ENCODE assay signal across 8 cellular contexts in the genomic region with DNA sequence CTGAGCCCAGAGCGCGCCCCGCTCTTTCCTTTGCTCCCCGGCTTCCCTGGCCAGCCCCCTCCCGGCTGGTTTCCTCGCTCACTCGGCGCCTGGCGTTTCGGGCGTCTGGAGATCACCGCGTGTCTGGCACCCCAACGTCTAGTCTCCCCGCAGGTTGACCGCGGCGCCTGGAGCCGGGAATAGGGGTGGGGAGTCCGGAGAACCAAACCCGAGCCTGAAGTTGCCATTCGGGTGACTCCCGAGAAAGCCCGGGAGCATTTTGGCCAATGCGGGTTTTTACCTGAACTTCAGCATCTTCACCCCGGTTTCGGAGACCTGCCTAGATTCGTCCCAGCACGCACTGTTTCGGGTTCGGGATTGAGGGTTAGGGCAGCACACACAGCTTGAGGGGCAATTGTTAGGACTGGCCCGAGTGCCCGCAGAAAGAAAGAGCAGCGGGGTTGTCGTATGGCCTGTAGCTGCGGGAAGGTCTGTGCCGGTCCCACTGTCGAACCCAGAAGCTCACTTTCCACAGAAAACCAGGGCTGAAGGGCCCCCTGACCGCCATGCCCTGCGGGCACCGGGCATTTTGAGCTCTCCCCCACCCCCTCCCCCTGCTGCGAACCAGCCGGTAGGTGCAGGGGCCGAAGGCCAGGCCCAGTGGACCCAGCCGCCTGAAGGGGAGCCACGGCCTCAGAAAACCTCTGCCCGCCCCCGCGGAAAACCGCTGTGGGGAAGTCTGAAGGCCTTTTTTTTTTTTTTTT. TPM values are rescaled to one million over a fixed set of nuclear protein-coding genes. Genes with fewer than 3 reads are reported as not detected.
DNase-seq lines count a peak whose midpoint lies in the region; ATAC-seq and TF ChIP-seq lines count a peak whose summit lies in the region.

No MANE protein-coding gene starts in this region.

- POLR2A ChIA-PET in BJ (lab: Charles Lee), result no interaction called here

- peak overlapping the region; percentile 89 for H3K4me3 Mint-ChIP-seq in central memory CD8-positive, alpha-beta T cell
- peak overlapping the region; percentile 98 for H3K4me3 Mint-ChIP-seq in nephron progenitor cell

- H3K36me3 ChIP-seq in BJ (ENCODE audit: control insufficient read depth, insufficient read depth, low read length) (peaks cover 7% of the 10 kb centered on the region; the same call in 1 of the 2 replicates), SU-DHL-6 (ENCODE audit: low read length) (no peaks in the 10 kb centered on the region)

- H3K9me2 ChIP-seq in SU-DHL-6 (replicated peaks; ENCODE audit: insufficient read depth, low read length), result no peaks in the 10 kb centered on the region

- no peak overlapping the region for H3K27ac ChIP-seq in SU-DHL-6 (ENCODE audit: low read depth, low read length)

- H3K79me2 ChIP-seq in SU-DHL-6 (ENCODE audit: insufficient read depth, low read length), result peaks cover 14% of the 10 kb centered on the region; the same call in 1 of the 2 replicates

- H4K20me1 ChIP-seq in SU-DHL-6 (ENCODE audit: low read depth, low read length), result no peaks in the 10 kb centered on the region; the same call in 1 of the 2 replicates

- H3K4me3 ChIP-seq in BJ (ENCODE audit: low read depth, low read length) (peak overlapping the region; percentile 90), SU-DHL-6 (ENCODE audit: insufficient read depth, low read length, poor library complexity, severe bottlenecking) (no peak overlapping the region)

- peak overlapping the region; percentile 82 for H3K4me2 ChIP-seq in SU-DHL-6 (ENCODE audit: low read depth, low read length, poor library complexity, severe bottlenecking)

- no peak overlapping the region for H3K9ac ChIP-seq in SU-DHL-6 (ENCODE audit: low read length)

- peak; percentile 8 for ATAC-seq in central memory CD8-positive, alpha-beta T cell (replicated peaks; ENCODE audit: extremely low read depth, poor library complexity, severe bottlenecking)
- ATAC-seq in HG03139 (IDR thresholded peaks at IDR 0.05; ENCODE audit: unreplicated experiment) (no peak), GM18511 (IDR thresholded peaks at IDR 0.05; ENCODE audit: unreplicated experiment) (no peak)

- DNase-seq in BJ (ENCODE audit: low read depth) (no peak), nephron progenitor cell (no peak), cortex of kidney (lab: John Stamatoyannopoulos, UW) (no peak), iPS-NIHi11 (ENCODE audit: low spot score) (no peak)
- peak in 1 of 2 donors; percentile 37 for DNase-seq in central memory CD8-positive, alpha-beta T cell (ENCODE audit: low spot score in 2 of 2)

- peaks cover 11% of the 10 kb centered on the region for H3K36me3 Mint-ChIP-seq in central memory CD8-positive, alpha-beta T cell (ENCODE audit: insufficient read depth)
- peaks cover 32% of the 10 kb centered on the region for H3K36me3 Mint-ChIP-seq in nephron progenitor cell (ENCODE audit: low read depth)

- H3F3A ChIP-seq in SU-DHL-6 (ENCODE audit: insufficient read depth), result no peaks in the 10 kb centered on the region

- no peaks in the 10 kb centered on the region for H3K9me3 ChIP-seq in SU-DHL-6 (ENCODE audit: insufficient read depth, low read length)

- H3K27me3 ChIP-seq in BJ (ENCODE audit: control insufficient read depth, insufficient read depth, low read length), result no peaks in the 10 kb centered on the region
- no peaks in the 10 kb centered on the region for H3K27me3 ChIP-seq in SU-DHL-6 (ENCODE audit: low read length)

- no peaks in the 10 kb centered on the region for H3K27me3 Mint-ChIP-seq in central memory CD8-positive, alpha-beta T cell
- peaks cover 60% of the 10 kb centered on the region for H3K27me3 Mint-ChIP-seq in nephron progenitor cell (ENCODE audit: low read depth, poor library complexity)

- no peaks in the 10 kb centered on the region for H3K9me3 Mint-ChIP-seq in central memory CD8-positive, alpha-beta T cell
- H3K9me3 Mint-ChIP-seq in nephron progenitor cell, result no peaks in the 10 kb centered on the region

- CTCF ChIA-PET in BJ (lab: Yijun Ruan, JAX), result interaction anchor here (0.6 to 2.2 kb wide), 3 partner anchors 20 to 43 kb away, joined by 3 to 10 read pairs (median 3); no protein-coding TSS in a partner anchor

- peaks cover 50% of the 10 kb centered on the region for H3K4me1 Mint-ChIP-seq in central memory CD8-positive, alpha-beta T cell
- H3K4me1 Mint-ChIP-seq in nephron progenitor cell, result peaks cover 82% of the 10 kb centered on the region

- TF ChIP-seq CTCF in BJ (IDR thresholded peaks at IDR 0.05; ENCODE audit: insufficient read depth, low read depth, low read length), result no peak
- no peak for TF ChIP-seq CTCF in SU-DHL-6 (IDR thresholded peaks at IDR 0.05; ENCODE audit: insufficient read depth, low read length, poor library complexity, severe bottlenecking)
- TF ChIP-seq CTCF in nephron progenitor cell (IDR thresholded peaks at IDR 0.05), result no peak

- peak overlapping the region; percentile 82 for H3K27ac Mint-ChIP-seq in central memory CD8-positive, alpha-beta T cell (ENCODE audit: low read depth)
- H3K27ac Mint-ChIP-seq in nephron progenitor cell, result no peak overlapping the region

- H2AFZ ChIP-seq in SU-DHL-6 (ENCODE audit: low read depth, low read length, severe bottlenecking), result no peak overlapping the region

RNA-seq across cellular contexts. Expression of a gene that starts 2.1 kb away (rescaled TPM):
- 1.9 and 4.0 TPM in 2 replicates for polyA plus RNA-seq in BJ (2011; rRNA removed)
- 3.3 and 6.2 TPM in 2 replicates for polyA minus RNA-seq in BJ (2011; rRNA and poly(A)+ RNA removed)
